In the genomic region with DNA sequence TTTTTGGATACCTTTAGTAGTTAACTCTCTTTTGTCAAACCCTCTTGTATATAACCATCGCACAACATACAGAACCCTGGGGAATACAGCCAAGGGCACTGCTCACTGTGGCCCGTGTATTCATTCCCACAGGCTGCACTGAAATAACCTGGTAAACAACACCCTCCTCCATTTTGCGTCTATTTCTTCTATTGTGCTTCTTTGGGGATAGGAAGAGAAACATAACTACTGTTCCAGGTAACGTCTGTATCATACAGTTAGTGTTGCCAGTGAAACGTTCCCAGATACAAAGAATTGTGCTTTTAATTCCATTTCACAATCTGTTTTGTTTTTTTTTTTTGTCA, we compare ENCODE assay signal across 9 cellular contexts. TPM values are rescaled to one million over a fixed set of nuclear protein-coding genes. Genes with fewer than 3 reads are reported as not detected.
DNase-seq lines count a peak whose midpoint lies in the region; ATAC-seq, FAIRE-seq and TF ChIP-seq lines count a peak whose summit lies in the region.
"Had no signal": no experiment of that assay in that cellular context is flagged by ENCODE, and none has a peak within 500 bp of the region (broad histone marks: within the 10 kb centered on the region; RNA-seq: fewer than 3 reads in every experiment).

No MANE protein-coding gene starts in this region.

- intact Hi-C loops in CD4-positive, alpha-beta T cell (cut with DNase I, micrococcal nuclease): no loop called here

- H3K4me3 ChIP-seq in RWPE2 (ENCODE audit: severe bottlenecking) (no peak overlapping the region), endodermal cell (ENCODE audit: low read length) (no peak overlapping the region)

- TF ChIP-seq CTCF in CD4-positive, alpha-beta T cell (IDR thresholded peaks at IDR 0.05): no peak
- TF ChIP-seq CTCF in RWPE2 (IDR thresholded peaks at IDR 0.05; ENCODE audit: poor library complexity, severe bottlenecking): no peak
- TF ChIP-seq CTCF in endodermal cell (conservative IDR thresholded peaks at IDR 0.05): no peak

- no peak for FAIRE-seq in GM12892 (lab: Jason Lieb, UNC)

- peak overlapping the region; percentile 92 for H3K27ac Mint-ChIP-seq in CD4-positive, alpha-beta T cell
- H3K27ac Mint-ChIP-seq in endodermal cell: peak overlapping the region; percentile 72

- H3K4me3 Mint-ChIP-seq in CD4-positive, alpha-beta T cell: no peak overlapping the region
- H3K4me3 Mint-ChIP-seq in endodermal cell: no peak overlapping the region

- no peaks in the 10 kb centered on the region for H3K27me3 ChIP-seq in CD4-positive, alpha-beta T cell (ENCODE audit: control insufficient read depth, insufficient read depth, low read length)
- H3K27me3 ChIP-seq in RWPE2 (ENCODE audit: insufficient read depth, poor library complexity, severe bottlenecking) (no peaks in the 10 kb centered on the region), endodermal cell (ENCODE audit: control insufficient read depth, insufficient read depth, low read length, poor library complexity, severe bottlenecking) (no peaks in the 10 kb centered on the region)

- H3K9me3 Mint-ChIP-seq in CD4-positive, alpha-beta T cell: no peaks in the 10 kb centered on the region
- no peaks in the 10 kb centered on the region for H3K9me3 Mint-ChIP-seq in endodermal cell

- TF ChIP-seq POLR2A in GM12892 (IDR thresholded peaks at IDR 0.05; ENCODE audit: low read depth, low read length): no peak

- H3K27ac ChIP-seq in CD4-positive, alpha-beta T cell (ENCODE audit: low read depth, low read length): peak overlapping the region; percentile 38
- H3K27ac ChIP-seq in RWPE2 (ENCODE audit: poor library complexity, severe bottlenecking) (peak overlapping the region; percentile 95), endodermal cell (ENCODE audit: low read depth, low read length) (no peak overlapping the region)

- H3K4me1 ChIP-seq in RWPE2 (ENCODE audit: insufficient read depth, poor library complexity, severe bottlenecking) (peaks cover 20% of the 10 kb centered on the region), endodermal cell (ENCODE audit: control insufficient read depth, insufficient read depth, low read length) (peaks cover 3% of the 10 kb centered on the region)

- CTCF ChIA-PET in CD4-positive, alpha-beta T cell (lab: Charles Lee): no interaction called here

- H3K9me3 ChIP-seq in CD4-positive, alpha-beta T cell (ENCODE audit: control insufficient read depth, low read length): no peaks in the 10 kb centered on the region
- H3K9me3 ChIP-seq in RWPE2 (ENCODE audit: severe bottlenecking) (no peaks in the 10 kb centered on the region), endodermal cell (ENCODE audit: control insufficient read depth, low read length) (no peaks in the 10 kb centered on the region)

- no peaks in the 10 kb centered on the region for H3K27me3 Mint-ChIP-seq in CD4-positive, alpha-beta T cell
- no peaks in the 10 kb centered on the region for H3K27me3 Mint-ChIP-seq in endodermal cell (ENCODE audit: insufficient read depth)

- H3K9ac ChIP-seq in endodermal cell (ENCODE audit: extremely low read depth, low read length, poor library complexity, severe bottlenecking): no peak overlapping the region

- H3K4me1 Mint-ChIP-seq in CD4-positive, alpha-beta T cell (ENCODE audit: low read depth): peaks cover 46% of the 10 kb centered on the region
- peaks cover 12% of the 10 kb centered on the region for H3K4me1 Mint-ChIP-seq in endodermal cell

- peaks cover 35% of the 10 kb centered on the region for H3K36me3 ChIP-seq in RWPE2 (ENCODE audit: low read depth)
- peaks cover 65% of the 10 kb centered on the region for H3K36me3 ChIP-seq in endodermal cell (ENCODE audit: control insufficient read depth, insufficient read depth, low read length)

- POLR2A ChIA-PET in CD4-positive, alpha-beta T cell (lab: Charles Lee): no interaction called here

- no peak for ATAC-seq in CD4-positive, alpha-beta T cell (ENCODE audit: poor library complexity)
- no peak for ATAC-seq in RWPE2 (ENCODE audit: low read depth)

- WGBS in endodermal cell (ENCODE audit: insufficient coverage in 1 of 2, insufficient read length in 1 of 2), 2 experiments: 92 to 100% methylated on average over 1 to 5 of the region's 5 CpGs

- no peak for DNase-seq in CD4-positive, alpha-beta T cell
- DNase-seq in RWPE2 (ENCODE audit: low spot score): no peak
- no peak for DNase-seq in endodermal cell
- DNase-seq in pons (ENCODE audit: low spot score): peak; percentile 36
- DNase-seq in H4 (ENCODE audit: low spot score): no peak
- DNase-seq in GM12892 (ENCODE audit: insufficient read length): no peak
- DNase-seq in activated CD4-positive, alpha-beta T cell treated with anti-CD3 and anti-CD28 coated beads for 4 hours: no peak
- no peak for DNase-seq in DMS153 (lab: John Stamatoyannopoulos, UW)
- DNase-seq: OCI-M1 had no signal

- H3K36me3 Mint-ChIP-seq in CD4-positive, alpha-beta T cell (ENCODE audit: low read depth): peaks cover 81% of the 10 kb centered on the region
- H3K36me3 Mint-ChIP-seq in endodermal cell (ENCODE audit: low read depth): peaks cover 60% of the 10 kb centered on the region

RNA-seq across cellular contexts. Expression of gene C12orf76, which starts 9.6 kb away (rescaled TPM):
- 10 to 100 TPM in 1 of 2 experiments, 1 to 10 TPM in 1; 9.8 to 12.6 TPM for total RNA-seq in CD4-positive, alpha-beta T cell
- total RNA-seq in endodermal cell: 10 to 100 TPM; 19.6 to 23.5 TPM
- 26.7 TPM for polyA plus RNA-seq in endodermal cell (2013, experiment 1 of 2)
- 26.4 TPM for polyA plus RNA-seq in endodermal cell (2013, experiment 2 of 2)
- 14.4 and 20.7 TPM in 2 replicates for total RNA-seq in H4 (2014; rRNA removed; shearing (Covaris generic))
- 14.7 TPM for polyA plus RNA-seq in GM12892 (2012; ENCODE audit: missing spikeins)

RNA-seq across cellular contexts. Expression of gene ANKRD13A, which starts 39.5 kb away (rescaled TPM):
- total RNA-seq in CD4-positive, alpha-beta T cell: 10 to 100 TPM; 51.6 to 52.3 TPM
- 10 to 100 TPM; 33.2 to 44.6 TPM for total RNA-seq in endodermal cell
- polyA plus RNA-seq in endodermal cell (2013, experiment 1 of 2): 24.0 TPM
- 23.1 TPM for polyA plus RNA-seq in endodermal cell (2013, experiment 2 of 2)
- total RNA-seq in H4 (2014; rRNA removed; shearing (Covaris generic)): 33.0 and 38.7 TPM in 2 replicates
- polyA plus RNA-seq in GM12892 (2012; ENCODE audit: missing spikeins): 57.1 TPM

RNA-seq across cellular contexts. Expression of gene GIT2, which starts 42.5 kb away (rescaled TPM):
- 10 to 100 TPM; 68.6 to 70.7 TPM for total RNA-seq in CD4-positive, alpha-beta T cell
- 10 to 100 TPM; 27.0 to 27.9 TPM for total RNA-seq in endodermal cell
- polyA plus RNA-seq in endodermal cell (2013, experiment 1 of 2): 20.5 TPM
- 20.9 TPM for polyA plus RNA-seq in endodermal cell (2013, experiment 2 of 2)
- 13.6 and 14.7 TPM in 2 replicates for total RNA-seq in H4 (2014; rRNA removed; shearing (Covaris generic))
- polyA plus RNA-seq in GM12892 (2012; ENCODE audit: missing spikeins): 34.4 TPM
